8 cellular contexts compared by ENCODE assay signal in the genomic region with DNA sequence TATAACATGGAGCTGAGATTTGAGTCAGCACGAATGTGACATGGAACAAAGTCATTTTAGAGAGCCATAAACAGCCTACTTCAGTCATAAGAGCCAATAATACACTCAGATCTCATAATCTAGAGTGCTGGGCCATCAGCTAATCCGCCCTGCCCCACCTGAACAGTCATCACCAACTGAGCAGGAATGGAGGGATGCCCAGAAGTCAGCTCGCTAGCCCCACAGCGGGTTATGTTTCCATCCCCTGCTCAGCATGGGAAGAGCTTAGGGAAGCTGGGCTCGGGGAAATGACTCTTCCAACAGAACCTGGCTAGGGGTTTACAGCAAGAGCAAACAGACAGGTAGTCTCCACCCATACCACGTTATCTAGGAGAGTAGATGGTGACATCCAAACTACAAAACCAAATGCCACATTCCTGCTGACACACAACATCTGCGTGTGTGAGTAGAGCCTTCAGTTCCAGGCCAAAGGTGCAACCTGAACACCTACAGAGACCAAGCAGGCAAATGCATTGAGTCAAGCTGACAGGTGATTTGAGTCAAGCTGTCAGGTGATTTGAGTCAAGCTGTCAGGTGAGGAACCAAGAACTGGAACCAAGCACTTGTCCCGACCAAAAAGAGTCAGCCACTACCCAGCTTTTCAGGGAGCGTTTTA. TPM values are rescaled to one million over a fixed set of nuclear protein-coding genes. Genes with fewer than 3 reads are reported as not detected.
DNase-seq lines count a peak whose midpoint lies in the region; ATAC-seq, FAIRE-seq and TF ChIP-seq lines count a peak whose summit lies in the region.

No MANE protein-coding gene starts in this region.

- TF ChIP-seq POLR2A in K562 (conservative IDR thresholded peaks at IDR 0.05): no peak

- no peaks in the 10 kb centered on the region for H3K9me3 Mint-ChIP-seq in naive thymus-derived CD4-positive, alpha-beta T cell

- no peaks in the 10 kb centered on the region for H3K9me1 ChIP-seq in K562 (ENCODE audit: control insufficient read depth, insufficient read depth, low read length)

- H4K20me1 ChIP-seq in BLaER1 treated with 17β-estradiol and CSF1 and Interleukin-3, amounts not matched to agents 10 nM and 100 nM: peaks cover 61 to 69% (median 67%) of the 10 kb centered on the region in 11 experiments
- peaks cover 15% of the 10 kb centered on the region for H4K20me1 ChIP-seq in K562 (replicated peaks; ENCODE audit: control insufficient read depth, insufficient read depth, low read length)

- no peaks in the 10 kb centered on the region for H3K27me3 Mint-ChIP-seq in naive thymus-derived CD4-positive, alpha-beta T cell

- H3K27me3 ChIP-seq in BLaER1 treated with 17β-estradiol and CSF1 and Interleukin-3, amounts not matched to agents 10 nM and 100 nM: no peaks in the 10 kb centered on the region
- H3K27me3 ChIP-seq in K562 (ENCODE audit: control insufficient read depth in 2 of 2, insufficient read depth in 2 of 2, low read length in 2 of 2) (no peaks in the 10 kb centered on the region), upper lobe of right lung (no peaks in the 10 kb centered on the region)
- no peaks in the 10 kb centered on the region for H3K27me3 ChIP-seq in naive thymus-derived CD4-positive, alpha-beta T cell (ENCODE audit: control insufficient read depth in 2 of 2, insufficient read depth in 2 of 2, low read length in 2 of 2)

- BruUV-seq in K562 (replicated peaks; lab: Mats Ljungman, UMichigan): no TSS peak

- H3K4me1 Mint-ChIP-seq in naive thymus-derived CD4-positive, alpha-beta T cell: peaks cover 33 to 71% (median 56%) of the 10 kb centered on the region in 7 donors

- DNase-seq in HTR-8/SVneo (ENCODE audit: insufficient read length, low spot score) (no peak), K562 (ENCODE audit: extremely low read depth in 1 of 4, low spot score in 3 of 4) (no peak), DMS 273 (lab: John Stamatoyannopoulos, UW; ENCODE audit: unreplicated experiment) (no peak), upper lobe of right lung (no peak)
- DNase-seq in naive thymus-derived CD4-positive, alpha-beta T cell: no peak

- peaks cover 57 to 70% (median 66%) of the 10 kb centered on the region in 10 experiments for H3K4me1 ChIP-seq in BLaER1 treated with 17β-estradiol and CSF1 and Interleukin-3, amounts not matched to agents 10 nM and 100 nM
- H3K4me1 ChIP-seq in K562 (replicated peaks in 1 of 2; ENCODE audit: control insufficient read depth in 2 of 2, insufficient read depth in 2 of 2, low read length in 2 of 2): peaks cover 20 to 28% of the 10 kb centered on the region in 2 experiments; a peak in 4 of 5 replicates
- H3K4me1 ChIP-seq in naive thymus-derived CD4-positive, alpha-beta T cell (ENCODE audit: control insufficient read depth in 2 of 2, insufficient read depth in 2 of 2, low read length in 2 of 2): peaks cover 25 to 32% of the 10 kb centered on the region in 2 donors
- H3K4me1 ChIP-seq in upper lobe of right lung: peaks cover 48% of the 10 kb centered on the region

- peaks cover 41 to 59% (median 53%) of the 10 kb centered on the region in 11 experiments for H3K36me3 ChIP-seq in BLaER1 treated with 17β-estradiol and CSF1 and Interleukin-3, amounts not matched to agents 10 nM and 100 nM
- peaks cover 53% of the 10 kb centered on the region for H3K36me3 ChIP-seq in K562 (ENCODE audit: control insufficient read depth, insufficient read depth, low read length)
- peaks cover 0 to 37% (median 0%) of the 10 kb centered on the region in 3 experiments for H3K36me3 ChIP-seq in naive thymus-derived CD4-positive, alpha-beta T cell (ENCODE audit: control insufficient read depth in 2 of 3, insufficient read depth in 3 of 3, low read length in 3 of 3)
- peaks cover 34% of the 10 kb centered on the region for H3K36me3 ChIP-seq in upper lobe of right lung

- peak; percentile 92 for FAIRE-seq in HTR-8/SVneo (lab: Jason Lieb, UNC)
- FAIRE-seq in K562 (lab: Jason Lieb, UNC): no peak

- peaks cover 0 to 8% (median 0%) of the 10 kb centered on the region in 5 donors for H3K36me3 Mint-ChIP-seq in naive thymus-derived CD4-positive, alpha-beta T cell

- peaks cover 92% of the 10 kb centered on the region for H3K79me2 ChIP-seq in K562 (ENCODE audit: control insufficient read depth, insufficient read depth, low read length)

- in situ Hi-C loops in K562 (cut with MboI): no loop called here

- no peak for TF ChIP-seq RAD21 in K562 (CRISPR knock-in tag; conservative IDR thresholded peaks at IDR 0.05 in 1 of 2, IDR thresholded peaks at IDR 0.05 in 1 of 2)

- H3K27ac ChIP-seq in BLaER1 treated with 17β-estradiol and CSF1 and Interleukin-3, amounts not matched to agents 10 nM and 100 nM: no peak overlapping the region
- H3K27ac ChIP-seq in K562 (ENCODE audit: extremely low read depth, low read depth, low read length) (no peak overlapping the region), upper lobe of right lung (no peak overlapping the region)
- H3K27ac ChIP-seq in naive thymus-derived CD4-positive, alpha-beta T cell (ENCODE audit: low read depth, low read length): peak overlapping the region; percentile 97

- peak overlapping the region in 9 of 11 experiments; percentile 39 to 97 (median 94); a peak in 10 of 22 replicates for H3K9ac ChIP-seq in BLaER1 treated with 17β-estradiol and CSF1 and Interleukin-3, amounts not matched to agents 10 nM and 100 nM
- peak overlapping the region in 1 of 2 experiments; percentile 43; a peak in 1 of 4 replicates for H3K9ac ChIP-seq in K562 (ENCODE audit: insufficient read depth in 1 of 2, low read depth in 2 of 2, low read length in 2 of 2)

- H3K4me2 ChIP-seq in BLaER1 treated with 17β-estradiol and CSF1 and Interleukin-3, amounts not matched to agents 10 nM and 100 nM: peak overlapping the region; percentile 85 to 97 (median 92)
- peak overlapping the region; percentile 94; the same call in 1 of the 2 replicates for H3K4me2 ChIP-seq in K562 (ENCODE audit: insufficient read depth, low read length)

- peak overlapping the region in 9 of 10 experiments; percentile 83 to 100 (median 93); a peak in 12 of 20 replicates for H3K4me3 ChIP-seq in BLaER1 treated with 17β-estradiol and CSF1 and Interleukin-3, amounts not matched to agents 10 nM and 100 nM
- H3K4me3 ChIP-seq in K562 (peak overlapping the region; percentile 96; the same call in 1 of the 2 replicates), upper lobe of right lung (no peak overlapping the region)
- H3K4me3 ChIP-seq in naive thymus-derived CD4-positive, alpha-beta T cell (ENCODE audit: low read length): no peak overlapping the region

- H2AFZ ChIP-seq in K562 (ENCODE audit: low read depth, low read length): no peak overlapping the region

- TF ChIP-seq CTCF in K562 (IDR thresholded peaks at IDR 0.05 in 2 of 3, conservative IDR thresholded peaks at IDR 0.05 in 1 of 3; ENCODE audit: insufficient read depth in 2 of 3, low read depth in 1 of 3, low read length in 3 of 3): no peak
- TF ChIP-seq CTCF in upper lobe of right lung (IDR thresholded peaks at IDR 0.05): no peak

- TF ChIP-seq EP300 in K562 (IDR thresholded peaks at IDR 0.05; ENCODE audit: low read length): no peak

- peak overlapping the region; percentile 71 to 97 (median 92) for H3K4me3 Mint-ChIP-seq in naive thymus-derived CD4-positive, alpha-beta T cell

- ATAC-seq in K562 (no peak), GM21576 (IDR thresholded peaks at IDR 0.05; ENCODE audit: unreplicated experiment) (no peak), GM21360 (IDR thresholded peaks at IDR 0.05; ENCODE audit: unreplicated experiment) (no peak), upper lobe of right lung (no peak)
- ATAC-seq in naive thymus-derived CD4-positive, alpha-beta T cell: no peak

- WGBS in K562 (ENCODE audit: insufficient coverage, low coverage, missing lambda C conversion rate): 69% methylated on average over 9 of the region's 9 CpGs

- POLR2A ChIA-PET in K562 (lab: Yijun Ruan, JAX): interaction anchor here (0.7 to 5.1 kb wide), 3 partner anchors 11 to 79 kb away, joined by 3 to 22 read pairs (median 3); no protein-coding TSS in a partner anchor
- POLR2A ChIA-PET in naive thymus-derived CD4-positive, alpha-beta T cell (lab: Charles Lee): interaction anchor here (0.8 to 3.5 kb wide), 4 partner anchors 41 to 104 kb away, joined by 3 to 9 read pairs (median 4); a partner anchor contains a TSS

- no peaks in the 10 kb centered on the region for H3K9me3 ChIP-seq in BLaER1 treated with 17β-estradiol and CSF1 and Interleukin-3, amounts not matched to agents 10 nM and 100 nM (replicated peaks in 1 of 11)
- H3K9me3 ChIP-seq in K562 (replicated peaks; ENCODE audit: control insufficient read depth, insufficient read depth, low read depth, low read length) (no peaks in the 10 kb centered on the region), upper lobe of right lung (no peaks in the 10 kb centered on the region)
- H3K9me3 ChIP-seq in naive thymus-derived CD4-positive, alpha-beta T cell (ENCODE audit: control insufficient read depth in 2 of 3, low read length in 3 of 3): no peaks in the 10 kb centered on the region

- intact Hi-C loops in K562 (cut with micrococcal nuclease) (no loop called here), upper lobe of right lung (cut with DNase I) (no loop called here)
- intact Hi-C loops in naive thymus-derived CD4-positive, alpha-beta T cell (cut with micrococcal nuclease): no loop called here

- CTCF ChIA-PET in K562 (lab: Yijun Ruan, JAX; ENCODE audit: low intra/inter-chr PET ratio): no interaction called here
- CTCF ChIA-PET in naive thymus-derived CD4-positive, alpha-beta T cell (lab: Charles Lee): no interaction called here

- peak overlapping the region in 5 of 9 donors; percentile 43 to 90 (median 76) for H3K27ac Mint-ChIP-seq in naive thymus-derived CD4-positive, alpha-beta T cell

RNA-seq across cellular contexts. Expression of a gene that starts 2.0 kb away (rescaled TPM):
- 22.4 and 35.6 TPM in 2 replicates for total RNA-seq in K562 (2011; cell fraction: chromatin; rRNA removed; ENCODE audit: low replicate concordance)
- total RNA-seq in K562 (2011; cell fraction: nucleolus; rRNA removed): 30.8 and 34.7 TPM in 2 replicates
- total RNA-seq in K562 (2011; cell fraction: nucleoplasm; rRNA removed): 28.2 and 29.8 TPM in 2 replicates
- total RNA-seq in K562 (2014; rRNA removed) (27.5 and 35.4 TPM in 2 replicates), K562 (2014; rRNA removed; fragmentation: Illumina TruSeq; extraction: Trizol) (9.4 and 12.0 TPM in 2 replicates), K562 (2015; rRNA removed; fragmentation: Illumina TruSeq; extraction: Trizol) (17.8 and 18.7 TPM in 2 replicates), K562 (2021) (28.3 and 30.0 TPM in 2 replicates), upper lobe of right lung (24.2 TPM)
- polyA plus RNA-seq in K562 (2011; rRNA removed) (32.2 and 37.5 TPM in 2 replicates), K562 (2014; fragmentation: Illumina TruSeq; extraction: Trizol) (33.4 and 35.1 TPM in 2 replicates), K562 (2014; fragmentation: Nextera tagmentation; extraction: Ambion mirVana) (10 to 100 TPM; 17.4 to 31.9 TPM), K562 (2014; rRNA removed) (40.7 and 41.5 TPM in 2 replicates)
- polyA plus RNA-seq in K562 (2011; cell fraction: cytosol; rRNA removed): 53.5 and 101 TPM in 2 replicates
- 22.5 and 25.5 TPM in 2 replicates for polyA plus RNA-seq in K562 (2011; cell fraction: nucleus; rRNA removed)
- polyA plus RNA-seq in K562 (2012): 17.5 and 27.9 TPM in 2 replicates
- 16.0 and 21.8 TPM in 2 replicates for polyA minus RNA-seq in K562 (2011; rRNA and poly(A)+ RNA removed)
- polyA minus RNA-seq in K562 (2011; cell fraction: cytosol; rRNA and poly(A)+ RNA removed): 13.1 and 16.8 TPM in 2 replicates
- 11.2 and 18.2 TPM in 2 replicates for polyA minus RNA-seq in K562 (2011; cell fraction: nucleus; rRNA and poly(A)+ RNA removed)
- 10 to 100 TPM; 11.7 to 22.9 (median 19.3) TPM for total RNA-seq in naive thymus-derived CD4-positive, alpha-beta T cell
- 10 to 100 TPM; 23.5 to 47.9 TPM for polyA plus RNA-seq in naive thymus-derived CD4-positive, alpha-beta T cell

RNA-seq across cellular contexts. Expression of a gene that starts 41.3 kb away (rescaled TPM):
- 1.9 and 6.9 TPM in 2 replicates for total RNA-seq in K562 (2011; cell fraction: chromatin; rRNA removed; ENCODE audit: low replicate concordance)
- total RNA-seq in K562 (2011; cell fraction: nucleolus; rRNA removed): 5.3 and 5.5 TPM in 2 replicates
- 3.2 and 3.4 TPM in 2 replicates for total RNA-seq in K562 (2011; cell fraction: nucleoplasm; rRNA removed)
- total RNA-seq in K562 (2014; rRNA removed) (2.3 and 2.9 TPM in 2 replicates), K562 (2014; rRNA removed; fragmentation: Illumina TruSeq; extraction: Trizol) (0.55 and 0.61 TPM in 2 replicates), K562 (2015; rRNA removed; fragmentation: Illumina TruSeq; extraction: Trizol) (0.65 and 0.72 TPM in 2 replicates), K562 (2021) (5.4 TPM in 2 replicates), upper lobe of right lung (19.5 TPM)
- polyA plus RNA-seq in K562 (2011; rRNA removed) (1.6 and 2.3 TPM in 2 replicates), K562 (2014; fragmentation: Illumina TruSeq; extraction: Trizol) (3.7 and 4.5 TPM in 2 replicates), K562 (2014; fragmentation: Nextera tagmentation; extraction: Ambion mirVana) (under 1 TPM; 0.24 to 0.52 TPM), K562 (2014; rRNA removed) (3.7 and 4.2 TPM in 2 replicates)
- polyA plus RNA-seq in K562 (2011; cell fraction: cytosol; rRNA removed): 3.1 and 4.2 TPM in 2 replicates
- polyA plus RNA-seq in K562 (2011; cell fraction: nucleus; rRNA removed): 1.5 and 2.5 TPM in 2 replicates
- 2.5 and 8.0 TPM in 2 replicates for polyA plus RNA-seq in K562 (2012)
- polyA minus RNA-seq in K562 (2011; rRNA and poly(A)+ RNA removed): 0.90 and 1.3 TPM in 2 replicates
- polyA minus RNA-seq in K562 (2011; cell fraction: cytosol; rRNA and poly(A)+ RNA removed): 1.9 and 3.1 TPM in 2 replicates
- polyA minus RNA-seq in K562 (2011; cell fraction: nucleus; rRNA and poly(A)+ RNA removed): 2.3 and 2.9 TPM in 2 replicates
- 10 to 100 TPM in 2 of 5 experiments, 1 to 10 TPM in 3; 2.5 to 11.1 (median 8.9) TPM for total RNA-seq in naive thymus-derived CD4-positive, alpha-beta T cell
- 1 to 10 TPM; 1.7 to 2.9 TPM for polyA plus RNA-seq in naive thymus-derived CD4-positive, alpha-beta T cell

Comparison
In these comparisons a context has a peak if more than half of its experiments do, and no peak if none do; other contexts are left out.
1. H3K4me3 ChIP-seq: peak in BLaER1 treated with 17β-estradiol and CSF1 and Interleukin-3, amounts not matched to agents 10 nM and 100 nM (9 of 10) and K562 (single experiment); none in naive thymus-derived CD4-positive, alpha-beta T cell (single experiment) and upper lobe of right lung (single experiment).